Comparison of ENCODE assay signal across 5 cellular contexts in the genomic region with DNA sequence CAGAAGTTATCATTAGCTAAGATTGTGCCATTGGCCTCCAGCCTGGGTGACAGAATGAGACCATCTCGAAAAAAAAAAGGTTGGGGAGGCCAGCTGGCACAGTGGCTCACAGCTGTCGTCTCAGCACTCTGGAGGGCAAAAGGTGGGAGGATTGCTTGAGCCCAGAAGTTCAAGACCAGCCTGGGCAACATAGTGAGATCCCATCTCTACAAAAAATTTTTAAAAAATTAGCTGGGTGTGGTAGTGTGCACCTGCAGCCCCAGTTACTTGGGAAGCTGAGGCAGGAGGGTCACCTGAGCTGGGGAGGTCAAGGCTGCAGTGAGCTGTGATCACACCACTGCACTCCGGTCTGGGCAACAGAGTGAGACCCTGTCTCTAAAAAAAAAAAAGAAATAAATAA. TPM values are rescaled to one million over a fixed set of nuclear protein-coding genes. Genes with fewer than 3 reads are reported as not detected.
DNase-seq lines count a peak whose midpoint lies in the region; ATAC-seq, FAIRE-seq and TF ChIP-seq lines count a peak whose summit lies in the region.
"Not testable (repeated sequence)": the region's sequence is repeated elsewhere in the genome, so short reads cannot be mapped to it uniquely, and the experiment has no call there.

No MANE protein-coding gene starts in this region.

- not testable (repeated sequence) for ATAC-seq in K562

- not testable (repeated sequence) for TF ChIP-seq RAD21 in K562 (CRISPR knock-in tag; conservative IDR thresholded peaks at IDR 0.05 in 1 of 2, IDR thresholded peaks at IDR 0.05 in 1 of 2)

- CTCF ChIA-PET in HEK293 (lab: Yijun Ruan, JAX), result interaction anchor here (0.9 to 1.1 kb wide), 3 partner anchors 30 to 135 kb away, joined by 3 to 5 read pairs (median 3); no protein-coding TSS in a partner anchor
- CTCF ChIA-PET in K562 (lab: Yijun Ruan, JAX; ENCODE audit: low intra/inter-chr PET ratio), result not testable (repeated sequence)

- H3K79me2 ChIP-seq in K562 (ENCODE audit: control insufficient read depth, insufficient read depth, low read length), result peaks cover 17% of the 10 kb centered on the region; the same call in 1 of the 3 replicates

- in situ Hi-C loops in K562 (cut with MboI), result not testable (repeated sequence)

- H3K27me3 ChIP-seq in K562 (ENCODE audit: control insufficient read depth in 2 of 2, insufficient read depth in 2 of 2, low read length in 2 of 2); neutrophil: not testable (repeated sequence)

- TF ChIP-seq POLR2A in K562 (conservative IDR thresholded peaks at IDR 0.05), result not testable (repeated sequence)

- H3K4me1 ChIP-seq in HEK293 (ENCODE audit: control insufficient read depth, insufficient read depth, low read length), result not testable (repeated sequence)
- H3K4me1 ChIP-seq in K562 (replicated peaks in 1 of 2; ENCODE audit: control insufficient read depth in 2 of 2, insufficient read depth in 2 of 2, low read length in 2 of 2) (peaks cover 22 to 25% of the 10 kb centered on the region in 2 experiments), neutrophil (ENCODE audit: control insufficient read depth in 1 of 2, insufficient read depth in 1 of 2, low read depth in 1 of 2, low read length in 1 of 2) (peaks cover 44 to 48% of the 10 kb centered on the region in 2 experiments)

- H4K20me1 ChIP-seq in K562 (replicated peaks; ENCODE audit: control insufficient read depth, insufficient read depth, low read length), result not testable (repeated sequence)

- H3K4me3 ChIP-seq in HEK293 (ENCODE audit: low read depth, low read length); K562; neutrophil (ENCODE audit: low read depth in 1 of 2, low read length in 1 of 2): not testable (repeated sequence)

- POLR2A ChIA-PET in HEK293 (lab: Yijun Ruan, JAX), result interaction anchor here (0.5 to 1.3 kb wide), 2 partner anchors 18 to 79 kb away, joined by 8 read pairs; a partner anchor contains a TSS
- POLR2A ChIA-PET in K562 (lab: Yijun Ruan, JAX), result not testable (repeated sequence)

- H3K4me2 ChIP-seq in K562 (ENCODE audit: insufficient read depth, low read length), result not testable (repeated sequence)

- intact Hi-C loops in K562 (cut with micrococcal nuclease), result loop anchor here (2.0 kb wide), 1 partner anchor 19 kb away; a partner anchor contains a TSS

- peak; percentile 35 for DNase-seq in DMS 273 (lab: John Stamatoyannopoulos, UW; ENCODE audit: unreplicated experiment)
- peak; percentile 45 for DNase-seq in NCI-H2171 treated with DMSO at 0.1 percent for 48 hours (lab: John Stamatoyannopoulos, UW)
- DNase-seq in K562 (ENCODE audit: extremely low read depth in 1 of 4, low spot score in 3 of 4), result not testable (repeated sequence)

- H3K36me3 ChIP-seq in HEK293 (ENCODE audit: control insufficient read depth in 2 of 2, insufficient read depth in 1 of 2, low read length in 2 of 2) (peaks cover 24 to 70% of the 10 kb centered on the region in 2 experiments), K562 (ENCODE audit: control insufficient read depth, insufficient read depth, low read length) (peaks cover 46% of the 10 kb centered on the region)
- H3K36me3 ChIP-seq in neutrophil, result not testable (repeated sequence)

- not testable (repeated sequence) for TF ChIP-seq EP300 in K562 (IDR thresholded peaks at IDR 0.05; ENCODE audit: low read length)

- not testable (repeated sequence) for H2AFZ ChIP-seq in K562 (ENCODE audit: low read depth, low read length)

- BruUV-seq in K562 (replicated peaks; lab: Mats Ljungman, UMichigan), result not testable (repeated sequence)

- H3K9ac ChIP-seq in K562 (ENCODE audit: insufficient read depth in 1 of 2, low read depth in 2 of 2, low read length in 2 of 2), result not testable (repeated sequence)

- WGBS in K562 (ENCODE audit: insufficient coverage, low coverage, missing lambda C conversion rate), result 100% methylated on average over 3 of the region's 3 CpGs

- not testable (repeated sequence) for H3K9me1 ChIP-seq in K562 (ENCODE audit: control insufficient read depth, insufficient read depth, low read length)

- not testable (repeated sequence) for H3K9me3 ChIP-seq in HEK293 (ENCODE audit: control insufficient read depth, insufficient read depth, low read depth, low read length); K562 (replicated peaks; ENCODE audit: control insufficient read depth, insufficient read depth, low read depth, low read length); neutrophil

- not testable (repeated sequence) for H3K27ac ChIP-seq in HEK293 (ENCODE audit: extremely low read depth, low read depth, low read length); K562 (ENCODE audit: extremely low read depth, low read depth, low read length)
- peak overlapping the region; percentile 93 for H3K27ac ChIP-seq in neutrophil

- not testable (repeated sequence) for FAIRE-seq in K562 (lab: Jason Lieb, UNC)

- not testable (repeated sequence) for TF ChIP-seq CTCF in HEK293 (tag by site-specific recombination; IDR thresholded peaks at IDR 0.05); K562 (IDR thresholded peaks at IDR 0.05 in 2 of 3, conservative IDR thresholded peaks at IDR 0.05 in 1 of 3; ENCODE audit: insufficient read depth in 2 of 3, low read depth in 1 of 3, low read length in 3 of 3); neutrophil (IDR thresholded peaks at IDR 0.05)

TF ChIP-seq in HEK293, 187 proteins besides CTCF, POLR2A, EP300 and RAD21:
- peak; percentile 58; the same call in 1 of the 2 replicates for TF ChIP-seq ZNF121 (tag by site-specific recombination; IDR thresholded peaks at IDR 0.05)

TF ChIP-seq in K562, 482 proteins besides CTCF, POLR2A, EP300 and RAD21:
- peak; percentile 68 for TF ChIP-seq ZNF121 (CRISPR knock-in tag; conservative IDR thresholded peaks at IDR 0.05)

RNA-seq across cellular contexts. Expression of a gene that starts 18.4 kb away (rescaled TPM):
- total RNA-seq in K562 (2011; cell fraction: chromatin; rRNA removed; ENCODE audit: low replicate concordance), result 95.7 and 203 TPM in 2 replicates
- total RNA-seq in K562 (2011; cell fraction: nucleolus; rRNA removed), result 66.5 and 77.7 TPM in 2 replicates
- total RNA-seq in K562 (2011; cell fraction: nucleoplasm; rRNA removed), result 69.9 and 110 TPM in 2 replicates
- total RNA-seq in K562 (2014; rRNA removed), result 18.8 and 39.7 TPM in 2 replicates
- 22.0 and 33.9 TPM in 2 replicates for total RNA-seq in K562 (2014; rRNA removed; fragmentation: Illumina TruSeq; extraction: Trizol)
- 19.4 and 20.8 TPM in 2 replicates for total RNA-seq in K562 (2015; rRNA removed; fragmentation: Illumina TruSeq; extraction: Trizol)
- total RNA-seq in K562 (2021), result 35.2 and 39.2 TPM in 2 replicates
- polyA plus RNA-seq in K562 (2011; rRNA removed), result 37.2 and 38.3 TPM in 2 replicates
- polyA plus RNA-seq in K562 (2011; cell fraction: cytosol; rRNA removed), result 29.9 and 36.1 TPM in 2 replicates
- 148 and 257 TPM in 2 replicates for polyA plus RNA-seq in K562 (2011; cell fraction: nucleus; rRNA removed)
- 13.8 and 24.8 TPM in 2 replicates for polyA plus RNA-seq in K562 (2012)
- 25.0 and 31.5 TPM in 2 replicates for polyA plus RNA-seq in K562 (2014; fragmentation: Illumina TruSeq; extraction: Trizol)
- 1 to 10 TPM; 4.7 to 6.0 TPM for polyA plus RNA-seq in K562 (2014; fragmentation: Nextera tagmentation; extraction: Ambion mirVana)
- polyA plus RNA-seq in K562 (2014; rRNA removed), result 30.8 and 32.0 TPM in 2 replicates
- polyA minus RNA-seq in K562 (2011; rRNA and poly(A)+ RNA removed), result 77.5 and 87.2 TPM in 2 replicates
- polyA minus RNA-seq in K562 (2011; cell fraction: cytosol; rRNA and poly(A)+ RNA removed), result 28.4 and 34.1 TPM in 2 replicates
- 93.3 and 118 TPM in 2 replicates for polyA minus RNA-seq in K562 (2011; cell fraction: nucleus; rRNA and poly(A)+ RNA removed)
